Comparison of ENCODE assay signal across 8 cellular contexts in genomic region chr17:76727745-76728456, GRCh38. TPM values are rescaled to one million over a fixed set of nuclear protein-coding genes. Genes with fewer than 3 reads are reported as not detected.
DNase-seq lines count a peak whose midpoint lies in the region; ATAC-seq and TF ChIP-seq lines count a peak whose summit lies in the region.

No MANE protein-coding gene starts in this region.

- H3K4me3 ChIP-seq in DND-41 (ENCODE audit: low read depth in 1 of 2, low read length in 2 of 2) = peak overlapping the region; percentile 51 to 76; a peak in 3 of 4 replicates
- peak overlapping the region; percentile 86 to 97 (median 96) for H3K4me3 ChIP-seq in mammary epithelial cell (replicated peaks in 1 of 3; ENCODE audit: insufficient read depth in 1 of 3, low read depth in 2 of 3, low read length in 3 of 3)
- H3K4me3 ChIP-seq in mononuclear cell (ENCODE audit: low read length) = peak overlapping the region; percentile 95

- H3K4me1 ChIP-seq in DND-41 (ENCODE audit: insufficient read depth, low read length) (peaks cover 64% of the 10 kb centered on the region), mammary epithelial cell (ENCODE audit: insufficient read depth, low read length) (peaks cover 9% of the 10 kb centered on the region), mononuclear cell (ENCODE audit: insufficient read depth, low read length) (peaks cover 62% of the 10 kb centered on the region)

- H3K27ac ChIP-seq in DND-41 (ENCODE audit: low read length) = peak overlapping the region; percentile 96
- peak overlapping the region; percentile 84 for H3K27ac ChIP-seq in mammary epithelial cell (ENCODE audit: insufficient read depth, low read depth, low read length)

- DNase-seq in DND-41 (peak; percentile 50), MV-4-11 (lab: John Stamatoyannopoulos, UW) (peak; percentile 26), mammary epithelial cell (no peak)

- 28% methylated on average over 17 of the region's 18 CpGs for WGBS in mammary epithelial cell (ENCODE audit: low coverage, missing lambda C conversion rate)

- in situ Hi-C loops in mammary epithelial cell (cut with MboI; ENCODE audit: low sequenced_read_pairs in 2 of 2) = no loop called here

- H3K36me3 ChIP-seq in DND-41 (ENCODE audit: insufficient read depth, low read length) = peaks cover 57% of the 10 kb centered on the region
- peaks cover 9% of the 10 kb centered on the region for H3K36me3 ChIP-seq in mammary epithelial cell (ENCODE audit: insufficient read depth, low read length)

- H3K79me2 ChIP-seq in DND-41 (ENCODE audit: insufficient read depth, low read length) = peaks cover 92% of the 10 kb centered on the region
- peaks cover 92% of the 10 kb centered on the region for H3K79me2 ChIP-seq in mammary epithelial cell (ENCODE audit: insufficient read depth, low read length)

- no peaks in the 10 kb centered on the region for H3K27me3 ChIP-seq in DND-41 (ENCODE audit: insufficient read depth, low read length, poor library complexity)
- no peaks in the 10 kb centered on the region for H3K27me3 ChIP-seq in mammary epithelial cell (ENCODE audit: insufficient read depth, low read length)
- no peaks in the 10 kb centered on the region for H3K27me3 ChIP-seq in mononuclear cell (ENCODE audit: insufficient read depth, low read length)

- dilution Hi-C loops in mammary epithelial cell (cut with HindIII; ENCODE audit: low sequenced_read_pairs) = no loop called here

- BruUV-seq in mammary epithelial cell (replicated peaks; lab: Mats Ljungman, UMichigan) = no TSS peak

- CTCF ChIA-PET in mammary epithelial cell (lab: Charles Lee; ENCODE audit: low non-redundant PET) = interaction anchor here (0.7 kb wide), 1 partner anchor 27 kb away, joined by 5 read pairs; no protein-coding TSS in a partner anchor

- H3K4me2 ChIP-seq in DND-41 (ENCODE audit: insufficient read depth, low read length) (peak overlapping the region; percentile 89), mammary epithelial cell (ENCODE audit: insufficient read depth, low read depth, low read length) (peak overlapping the region; percentile 74)

- H4K20me1 ChIP-seq in DND-41 (ENCODE audit: insufficient read depth, low read length) (peaks cover 22% of the 10 kb centered on the region; the same call in 1 of the 2 replicates), mammary epithelial cell (ENCODE audit: insufficient read depth, low read length) (no peaks in the 10 kb centered on the region)

- H2AFZ ChIP-seq in DND-41 (ENCODE audit: low read depth, low read length) (no peak overlapping the region), mammary epithelial cell (ENCODE audit: low read depth, low read length) (no peak overlapping the region)

- TF ChIP-seq CTCF in DND-41 (IDR thresholded peaks at IDR 0.05; ENCODE audit: borderline replicate concordance, extremely low read depth, low read length, poor library complexity, severe bottlenecking) = no peak
- TF ChIP-seq CTCF in mammary epithelial cell (conservative IDR thresholded peaks at IDR 0.05 in 1 of 2, IDR thresholded peaks at IDR 0.05 in 1 of 2; ENCODE audit: extremely low read depth in 1 of 2, insufficient read depth in 1 of 2, low read depth in 1 of 2, low read length in 2 of 2) = no peak

- ATAC-seq in DND-41 (ENCODE audit: insufficient read depth, low read depth) (0 out of 3 replicates have a peak, but pooled peaks have one; percentile 8), HG03565 (IDR thresholded peaks at IDR 0.05; ENCODE audit: unreplicated experiment) (no peak), GM18909 (IDR thresholded peaks at IDR 0.05; ENCODE audit: poor library complexity, unreplicated experiment) (no peak), GM21737 (IDR thresholded peaks at IDR 0.05; ENCODE audit: unreplicated experiment) (no peak), GM21825 (IDR thresholded peaks at IDR 0.05; ENCODE audit: unreplicated experiment) (no peak)

- intact Hi-C loops in mammary epithelial cell (cut with micrococcal nuclease) = loop anchor here (1.0 to 5.0 kb wide), 4 partner anchors 9 to 339 kb away; partner anchors contain the start of gene SRSF2

- H3K9ac ChIP-seq in DND-41 (ENCODE audit: low read depth, low read length) (peak overlapping the region; percentile 95), mammary epithelial cell (ENCODE audit: insufficient read depth, low read length) (peak overlapping the region; percentile 94)

- H3K9me3 ChIP-seq in DND-41 (ENCODE audit: insufficient read depth, low read length, severe bottlenecking) (no peaks in the 10 kb centered on the region), mammary epithelial cell (replicated peaks; ENCODE audit: insufficient read depth, low read length) (no peaks in the 10 kb centered on the region), mononuclear cell (ENCODE audit: low read depth, low read length) (no peaks in the 10 kb centered on the region)

RNA-seq across cellular contexts. Expression of gene METTL23, which starts 1.3 kb away (rescaled TPM):
- total RNA-seq in mammary epithelial cell (10 to 100 TPM; 18.2 to 27.7 TPM), mononuclear cell (26.3 TPM)
- 38.3 TPM for polyA plus RNA-seq in mammary epithelial cell
- polyA minus RNA-seq in mammary epithelial cell = 19.5 TPM

RNA-seq across cellular contexts. Expression of gene JMJD6, which starts 1.5 kb away (rescaled TPM):
- total RNA-seq in mammary epithelial cell = 10 to 100 TPM; 10.3 to 22.2 TPM
- polyA plus RNA-seq in mammary epithelial cell = 14.4 TPM
- polyA minus RNA-seq in mammary epithelial cell = 25.0 TPM
- 48.5 TPM for total RNA-seq in mononuclear cell

RNA-seq across cellular contexts. Expression of gene SRSF2, which starts 9.2 kb away (rescaled TPM):
- total RNA-seq in mammary epithelial cell (100 to 1,000 TPM; 110 to 196 TPM), mononuclear cell (288 TPM)
- 221 TPM for polyA plus RNA-seq in mammary epithelial cell
- polyA minus RNA-seq in mammary epithelial cell = 226 TPM

RNA-seq across cellular contexts. Expression of gene MFSD11, which starts 10.0 kb away (rescaled TPM):
- 10 to 100 TPM; 18.3 to 38.5 TPM for total RNA-seq in mammary epithelial cell
- 13.2 TPM for polyA plus RNA-seq in mammary epithelial cell
- polyA minus RNA-seq in mammary epithelial cell = 30.9 TPM
- 28.2 TPM for total RNA-seq in mononuclear cell

RNA-seq across cellular contexts. Expression of gene MXRA7, which starts 17.1 kb away (rescaled TPM):
- total RNA-seq in mammary epithelial cell (100 to 1,000 TPM; 116 to 183 TPM), mononuclear cell (10.3 TPM)
- 59.5 TPM for polyA plus RNA-seq in mammary epithelial cell
- 144 TPM for polyA minus RNA-seq in mammary epithelial cell
